In genomic region chr15:67456677-67457529, GRCh38 we compare ENCODE assay signal across 8 cellular contexts.
DNase-seq lines count a peak whose midpoint lies in the region; ATAC-seq and TF ChIP-seq lines count a peak whose summit lies in the region.

No MANE protein-coding gene starts in this region.

- H3K4me3 ChIP-seq in endodermal cell (ENCODE audit: low read length) (no peak overlapping the region), mesendoderm (ENCODE audit: low read length) (no peak overlapping the region)

- no peak for ATAC-seq in HG03039 (IDR thresholded peaks at IDR 0.05; ENCODE audit: unreplicated experiment)

- no peak overlapping the region for H2BK5ac ChIP-seq in mesendoderm (ENCODE audit: low read length)

- H4K5ac ChIP-seq in mesendoderm (ENCODE audit: low read length): no peak overlapping the region

- H3K27ac ChIP-seq in endodermal cell (ENCODE audit: low read depth, low read length) (no peak overlapping the region), mesendoderm (ENCODE audit: low read depth, low read length) (no peak overlapping the region)

- no peak overlapping the region for H2AK5ac ChIP-seq in mesendoderm (ENCODE audit: low read length)

- peak; percentile 98 for TF ChIP-seq CTCF in endodermal cell (conservative IDR thresholded peaks at IDR 0.05)

- H3K36me3 Mint-ChIP-seq in endodermal cell (ENCODE audit: low read depth): peaks cover 13% of the 10 kb centered on the region

- peaks cover 12% of the 10 kb centered on the region for H3K9me3 ChIP-seq in endodermal cell (ENCODE audit: control insufficient read depth, low read length)

- no peak overlapping the region for H2BK15ac ChIP-seq in mesendoderm (replicated peaks; ENCODE audit: low read depth)

- no peak overlapping the region for H3K4ac ChIP-seq in mesendoderm (ENCODE audit: low read depth, low read length)

- H3K9ac ChIP-seq in endodermal cell (ENCODE audit: extremely low read depth, low read length, poor library complexity, severe bottlenecking) (no peak overlapping the region), mesendoderm (ENCODE audit: low read length) (no peak overlapping the region)

- H3K4me1 Mint-ChIP-seq in endodermal cell: peaks cover 5% of the 10 kb centered on the region

- no peak overlapping the region for H3K18ac ChIP-seq in mesendoderm (ENCODE audit: low read length)

- no peak overlapping the region for H3K4me2 ChIP-seq in mesendoderm (ENCODE audit: low read length)

- H4K8ac ChIP-seq in mesendoderm (ENCODE audit: low read depth, low read length): no peak overlapping the region

- H3K27me3 ChIP-seq in endodermal cell (ENCODE audit: control insufficient read depth, insufficient read depth, low read length, poor library complexity, severe bottlenecking) (peaks cover 29% of the 10 kb centered on the region), mesendoderm (ENCODE audit: insufficient read depth, low read length, poor library complexity) (no peaks in the 10 kb centered on the region)

- H3K9me3 Mint-ChIP-seq in endodermal cell: peaks cover 30% of the 10 kb centered on the region

- no peaks in the 10 kb centered on the region for H3K79me1 ChIP-seq in mesendoderm (ENCODE audit: low read length)

- H3K4me3 Mint-ChIP-seq in endodermal cell: no peak overlapping the region

- no peak overlapping the region for H3K27ac Mint-ChIP-seq in endodermal cell

- 0 to 46% methylated on average over 1 to 8 of the region's 8 CpGs for WGBS in endodermal cell (ENCODE audit: insufficient coverage in 1 of 2, insufficient read length in 1 of 2), 2 experiments
- no CpG with 5 or more reads among the region's 8 CpGs for WGBS in mesendoderm (ENCODE audit: extremely low coverage, insufficient coverage, low lambda C conversion rate)

- no peak overlapping the region for H2BK120ac ChIP-seq in mesendoderm (ENCODE audit: low read depth, low read length)

- H3K36me3 ChIP-seq in endodermal cell (ENCODE audit: control insufficient read depth, insufficient read depth, low read length) (no peaks in the 10 kb centered on the region), mesendoderm (ENCODE audit: control insufficient read depth, insufficient read depth, low read length) (no peaks in the 10 kb centered on the region)

- no peaks in the 10 kb centered on the region for H3K79me2 ChIP-seq in mesendoderm (ENCODE audit: control insufficient read depth, insufficient read depth, low read length)

- H3K4me1 ChIP-seq in endodermal cell (ENCODE audit: control insufficient read depth, insufficient read depth, low read length): no peaks in the 10 kb centered on the region
- H3K4me1 ChIP-seq in mesendoderm (ENCODE audit: control insufficient read depth, low read depth, low read length): no peaks in the 10 kb centered on the region

- DNase-seq in DMS 273 treated with DMSO at 0.1 percent for 48 hours (lab: John Stamatoyannopoulos, UW) (peak; percentile 37), HPDE6-E6E7 (ENCODE audit: extremely low spot score) (peak; percentile 69), NOMO-1 (lab: John Stamatoyannopoulos, UW; ENCODE audit: unreplicated experiment in 2 of 2) (peak; percentile 69 to 78), endodermal cell (peak; percentile 95), mesendoderm (peak; percentile 75)
- peak; percentile 93 for DNase-seq in activated CD8-positive, alpha-beta memory T cell treated with anti-CD3 and anti-CD28 coated beads for 24 hours
- DNase-seq in stimulated activated CD8-positive, alpha-beta memory T cell treated with anti-CD3 and anti-CD28 coated beads, Interleukin-2, amount 100 ng/mL, for 48 hours (ENCODE audit: low read depth in 2 of 2): peak; percentile 74 to 79

- H3K23ac ChIP-seq in mesendoderm (ENCODE audit: low read length): no peak overlapping the region

- H3K56ac ChIP-seq in mesendoderm (ENCODE audit: low read length): no peak overlapping the region

- H3K27me3 Mint-ChIP-seq in endodermal cell (ENCODE audit: insufficient read depth): peaks cover 11% of the 10 kb centered on the region

Comparison
In these comparisons a context has a peak if more than half of its experiments do, and no peak if none do; other contexts are left out.
1. DNase-seq: peak in every context shown above with its lines; median percentile 95 in endodermal cell; 93 in activated CD8-positive, alpha-beta memory T cell treated with anti-CD3 and anti-CD28 coated beads for 24 hours; 76 in stimulated activated CD8-positive, alpha-beta memory T cell treated with anti-CD3 and anti-CD28 coated beads, Interleukin-2, amount 100 ng/mL, for 48 hours; 75 in mesendoderm; 74 in NOMO-1; 69 in HPDE6-E6E7; 37 in DMS 273 treated with DMSO at 0.1 percent for 48 hours.